26 cellular contexts compared by ENCODE assay signal in the genomic region with DNA sequence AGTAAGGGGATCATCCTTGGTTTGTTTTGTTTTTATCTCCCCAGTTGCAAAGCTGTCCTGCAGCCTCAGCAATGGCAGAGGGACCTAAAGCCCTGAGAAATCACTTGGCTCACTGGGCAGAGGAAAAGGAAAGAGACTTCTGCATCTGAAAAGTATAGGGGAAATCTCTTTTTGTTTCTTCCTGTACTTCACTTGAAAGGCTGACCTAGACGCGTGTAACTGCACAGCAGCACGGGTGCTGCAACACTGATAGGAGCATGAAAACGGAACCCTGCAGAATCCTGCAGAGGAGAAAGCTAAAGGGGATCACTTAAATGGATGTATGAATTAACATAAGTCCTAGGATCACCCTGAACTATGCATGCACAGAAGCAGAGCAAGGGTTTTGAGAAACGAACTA. TPM values are rescaled to one million over a fixed set of nuclear protein-coding genes. Genes with fewer than 3 reads are reported as not detected.
A peak's percentile ranks its signal among the peaks of the same experiment; 100 is the strongest.
DNase-seq lines count a peak whose midpoint lies in the region; ATAC-seq, FAIRE-seq and TF ChIP-seq lines count a peak whose summit lies in the region.
"Had no signal": no experiment of that assay in that cellular context is flagged by ENCODE, and none has a peak within 500 bp of the region (broad histone marks: within the 10 kb centered on the region; RNA-seq: fewer than 3 reads in every experiment).

No MANE protein-coding gene starts in this region.

- H3K36me3 Mint-ChIP-seq in stimulated activated memory B cell treated with anti-CD40 and anti-IgM and Interleukin-4, amounts not matched to agents 10 μg/mL and 1 μg/mL and 100 μg/mL, for 72 hours: no peaks in the 10 kb centered on the region
- H3K36me3 Mint-ChIP-seq: CD4-positive, alpha-beta memory T cell had no signal

- H2BK5ac ChIP-seq in H1 (ENCODE audit: low read depth, low read length): no peak overlapping the region

- H4K5ac ChIP-seq in H1 (ENCODE audit: insufficient read length, low read depth, low read length): no peak overlapping the region

- H3K4me3 ChIP-seq in BLaER1 treated with 17β-estradiol and CSF1 and Interleukin-3, amounts not matched to agents 10 nM and 100 nM: no peak overlapping the region
- H3K4me3 ChIP-seq in H1 (ENCODE audit: extremely low read depth in 1 of 4, insufficient read depth in 2 of 4, low read depth in 3 of 4, low read length in 4 of 4): no peak overlapping the region
- H3K4me3 ChIP-seq in thymus (ENCODE audit: low read length): no peak overlapping the region
- H3K4me3 ChIP-seq in colonic mucosa: no peak overlapping the region
- H3K4me3 ChIP-seq: GM12878, GM23248, HAP-1, MG63, SK-N-MC had no signal

- TF ChIP-seq POLR2A in H1 (IDR thresholded peaks at IDR 0.05; ENCODE audit: control extremely low read depth in 1 of 2, low read depth in 2 of 2, low read length in 2 of 2): no peak

- H3K27me3 Mint-ChIP-seq in stimulated activated memory B cell treated with anti-CD40 and anti-IgM and Interleukin-4, amounts not matched to agents 10 μg/mL and 1 μg/mL and 100 μg/mL, for 72 hours: peaks cover 54% of the 10 kb centered on the region

- no peak overlapping the region for H3K27ac ChIP-seq in BLaER1 treated with 17β-estradiol and CSF1 and Interleukin-3, amounts not matched to agents 10 nM and 100 nM
- H3K27ac ChIP-seq in H1 (ENCODE audit: low read depth, low read length) (no peak overlapping the region), thymus (ENCODE audit: low read depth) (peak overlapping the region; percentile 27), colonic mucosa (no peak overlapping the region)
- H3K27ac ChIP-seq: GM23248, SK-N-MC had no signal

- no peaks in the 10 kb centered on the region for H3K4me1 Mint-ChIP-seq in stimulated activated memory B cell treated with anti-CD40 and anti-IgM and Interleukin-4, amounts not matched to agents 10 μg/mL and 1 μg/mL and 100 μg/mL, for 72 hours

- intact Hi-C loops in colonic mucosa (cut with DNase I): loop anchor here (10.0 kb wide), 1 partner anchor 158 kb away; no protein-coding TSS in a partner anchor

- no peak overlapping the region for H3K27ac Mint-ChIP-seq in stimulated activated memory B cell treated with anti-CD40 and anti-IgM and Interleukin-4, amounts not matched to agents 10 μg/mL and 1 μg/mL and 100 μg/mL, for 72 hours
- H3K27ac Mint-ChIP-seq: CD4-positive, alpha-beta memory T cell; HFFc6 had no signal

- DNase-seq in H1 (ENCODE audit: low read depth in 1 of 2, low spot score in 2 of 2): no peak
- DNase-seq in mesenteric fat pad (ENCODE audit: low spot score): peak; percentile 18
- no peak for DNase-seq in colonic mucosa
- DNase-seq in stimulated activated CD4-positive, alpha-beta T cell treated with anti-CD3 and anti-CD28 coated beads, Interleukin-4, amount 100 ng/mL, for 1 hour: no peak
- DNase-seq: C1 segment of cervical spinal cord; CD4-positive, alpha-beta memory T cell; COR-L47; GDM1; GM23248; HFFc6; KG1; MG63; NCI-H2029; NCI-H2227 treated with DMSO at 0.1 percent for 48 hours; NCI-H510A; NCI-H69; SHP77 treated with DMSO at 0.1 percent for 48 hours had no signal

- H3K56ac ChIP-seq in H1 (replicated peaks; ENCODE audit: insufficient read length, low read depth, low read length): no peak overlapping the region

- no peak for ATAC-seq in stimulated activated memory B cell treated with anti-CD40 and anti-IgM and Interleukin-4, amounts not matched to agents 10 μg/mL and 1 μg/mL and 100 μg/mL, for 72 hours
- ATAC-seq: GM12878, Panc1 had no signal

- no peak overlapping the region for H3K4ac ChIP-seq in H1 (replicated peaks; ENCODE audit: insufficient read length, low read depth, low read length)

- WGBS in H1 (ENCODE audit: extremely low coverage in 1 of 2, insufficient coverage in 1 of 2, insufficient read length in 1 of 2, insufficient replicate concordance in 2 of 2, low coverage in 1 of 2, low lambda C conversion rate in 2 of 2, missing lambda C conversion rate in 1 of 2), 2 experiments: 90% methylated on average over 5 of the region's 5 CpGs; no CpG with 5 or more reads in 1 of the 2 experiments
- WGBS in thymus: 50% methylated on average over 5 of the region's 5 CpGs

- no peak overlapping the region for H3K23ac ChIP-seq in H1 (ENCODE audit: insufficient read length)

- H3K36me3 ChIP-seq in BLaER1 treated with 17β-estradiol and CSF1 and Interleukin-3, amounts not matched to agents 10 nM and 100 nM: no peaks in the 10 kb centered on the region
- no peaks in the 10 kb centered on the region for H3K36me3 ChIP-seq in H1 (ENCODE audit: control insufficient read depth in 2 of 4, insufficient read depth in 4 of 4, low read length in 3 of 4)
- no peaks in the 10 kb centered on the region for H3K36me3 ChIP-seq in thymus (ENCODE audit: control insufficient read depth, insufficient read depth)
- H3K36me3 ChIP-seq in colonic mucosa: no peaks in the 10 kb centered on the region
- H3K36me3 ChIP-seq: HAP-1, MG63 had no signal

- H2BK20ac ChIP-seq in H1 (ENCODE audit: low read length): no peak overlapping the region

- no peak overlapping the region for H3K14ac ChIP-seq in H1 (ENCODE audit: insufficient read length)

- CTCF ChIA-PET in H1 (lab: Charles Lee; ENCODE audit: partially characterized antibody): interaction anchor here (1.0 to 2.1 kb wide), 6 partner anchors 9 to 61 kb away, joined by 3 to 9 read pairs (median 4); no protein-coding TSS in a partner anchor

- no peak overlapping the region for H4K91ac ChIP-seq in H1 (replicated peaks; ENCODE audit: insufficient read length, low read length)

- H3K4me1 ChIP-seq in BLaER1 treated with 17β-estradiol and CSF1 and Interleukin-3, amounts not matched to agents 10 nM and 100 nM: peaks cover 0 to 20% (median 11%) of the 10 kb centered on the region in 10 experiments; a peak in 10 of 20 replicates
- H3K4me1 ChIP-seq in H1 (replicated peaks in 1 of 4; ENCODE audit: control insufficient read depth in 3 of 4, insufficient read depth in 4 of 4, low read length in 3 of 4) (no peaks in the 10 kb centered on the region; a peak in 3 of 7 replicates), thymus (ENCODE audit: control insufficient read depth, insufficient read depth, low read length) (no peaks in the 10 kb centered on the region), colonic mucosa (no peaks in the 10 kb centered on the region)
- H3K4me1 ChIP-seq: HAP-1 had no signal

- TF ChIP-seq CTCF in H1 (IDR thresholded peaks at IDR 0.05; ENCODE audit: control extremely low read depth in 1 of 3, insufficient read depth in 1 of 3, low read depth in 1 of 3, low read length in 3 of 3) (no peak), colonic mucosa (IDR thresholded peaks at IDR 0.05) (no peak)

- H3K27me3 ChIP-seq in BLaER1 treated with 17β-estradiol and CSF1 and Interleukin-3, amounts not matched to agents 10 nM and 100 nM: no peaks in the 10 kb centered on the region
- no peaks in the 10 kb centered on the region for H3K27me3 ChIP-seq in H1 (replicated peaks in 1 of 4; ENCODE audit: control insufficient read depth in 3 of 4, extremely low read depth in 1 of 4, insufficient read depth in 3 of 4, low read length in 3 of 4)
- no peaks in the 10 kb centered on the region for H3K27me3 ChIP-seq in thymus (ENCODE audit: control insufficient read depth, insufficient read depth)
- no peaks in the 10 kb centered on the region for H3K27me3 ChIP-seq in colonic mucosa

- no peak for FAIRE-seq in H1 (lab: Jason Lieb, UNC)
- FAIRE-seq: GM12878 had no signal

- no peaks in the 10 kb centered on the region for H3K9me3 Mint-ChIP-seq in stimulated activated memory B cell treated with anti-CD40 and anti-IgM and Interleukin-4, amounts not matched to agents 10 μg/mL and 1 μg/mL and 100 μg/mL, for 72 hours
- H3K9me3 Mint-ChIP-seq: HFFc6 had no signal

- H4K8ac ChIP-seq in H1 (ENCODE audit: extremely low read depth, insufficient read depth, low read length): no peak overlapping the region

- H4K20me1 ChIP-seq in BLaER1 treated with 17β-estradiol and CSF1 and Interleukin-3, amounts not matched to agents 10 nM and 100 nM: no peaks in the 10 kb centered on the region
- no peaks in the 10 kb centered on the region for H4K20me1 ChIP-seq in H1 (replicated peaks in 1 of 2; ENCODE audit: control insufficient read depth in 1 of 2, insufficient read depth in 2 of 2, low read length in 2 of 2)

- no peak for TF ChIP-seq RAD21 in H1 (IDR thresholded peaks at IDR 0.05 in 1 of 2, conservative IDR thresholded peaks at IDR 0.05 in 1 of 2; ENCODE audit: low read depth in 2 of 2, low read length in 2 of 2)

- no peak overlapping the region for H2BK12ac ChIP-seq in H1 (ENCODE audit: low read depth, low read length)

- no peak for TF ChIP-seq EP300 in H1 (IDR thresholded peaks at IDR 0.05; ENCODE audit: borderline replicate concordance in 1 of 2, low read depth in 2 of 2, low read length in 2 of 2)

- peaks cover 0 to 12% (median 2%) of the 10 kb centered on the region in 11 experiments; a peak in 12 of 22 replicates for H3K9me3 ChIP-seq in BLaER1 treated with 17β-estradiol and CSF1 and Interleukin-3, amounts not matched to agents 10 nM and 100 nM (replicated peaks in 1 of 11)
- H3K9me3 ChIP-seq in H1 (ENCODE audit: insufficient read depth in 2 of 2, low read depth in 1 of 2, low read length in 1 of 2) (no peaks in the 10 kb centered on the region), thymus (ENCODE audit: control insufficient read depth) (no peaks in the 10 kb centered on the region), colonic mucosa (no peaks in the 10 kb centered on the region)
- H3K9me3 ChIP-seq: HAP-1, MG63 had no signal

- H3K79me1 ChIP-seq in H1 (ENCODE audit: low read depth, low read length): no peaks in the 10 kb centered on the region

- H3K4me3 Mint-ChIP-seq in stimulated activated memory B cell treated with anti-CD40 and anti-IgM and Interleukin-4, amounts not matched to agents 10 μg/mL and 1 μg/mL and 100 μg/mL, for 72 hours: no peak overlapping the region
- H3K4me3 Mint-ChIP-seq: CD4-positive, alpha-beta memory T cell; HFFc6 had no signal

- H3K9ac ChIP-seq in BLaER1 treated with 17β-estradiol and CSF1 and Interleukin-3, amounts not matched to agents 10 nM and 100 nM: no peak overlapping the region
- H3K9ac ChIP-seq in H1 (replicated peaks in 1 of 4; ENCODE audit: extremely low read depth in 1 of 4, low read depth in 3 of 4, low read length in 3 of 4) (no peak overlapping the region), colonic mucosa (ENCODE audit: low read depth in 2 of 2, low read length in 2 of 2) (no peak overlapping the region)
- H3K9ac ChIP-seq: GM23248 had no signal

- H2AK5ac ChIP-seq in H1 (ENCODE audit: low read depth, low read length): no peak overlapping the region

- H2BK120ac ChIP-seq in H1 (replicated peaks; ENCODE audit: low read depth, low read length): no peak overlapping the region

- H3K79me2 ChIP-seq in H1 (ENCODE audit: control insufficient read depth in 1 of 2, insufficient read depth in 2 of 2, low read length in 2 of 2): no peaks in the 10 kb centered on the region

- no peak overlapping the region for H2BK15ac ChIP-seq in H1 (ENCODE audit: low read length)

- no peaks in the 10 kb centered on the region; the same call in 1 of the 2 replicates for H3K23me2 ChIP-seq in H1 (ENCODE audit: low read depth, low read length)

- no peak overlapping the region for H3K18ac ChIP-seq in H1 (ENCODE audit: extremely low read depth, low read length)

- peak overlapping the region in 6 of 11 experiments; percentile 12 to 55 (median 24); a peak in 9 of 22 replicates for H3K4me2 ChIP-seq in BLaER1 treated with 17β-estradiol and CSF1 and Interleukin-3, amounts not matched to agents 10 nM and 100 nM
- no peak overlapping the region for H3K4me2 ChIP-seq in H1 (ENCODE audit: insufficient read depth in 1 of 2, low read depth in 2 of 2, low read length in 2 of 2)

- H2AFZ ChIP-seq in H1 (ENCODE audit: low read length): 0 out of 2 replicates have a peak overlapping the region, but pooled peaks have one; percentile 56
- H2AFZ ChIP-seq: GM23248 had no signal

- POLR2A ChIA-PET in H1 (lab: Charles Lee; ENCODE audit: partially characterized antibody): no interaction called here

RNA-seq across cellular contexts. Expression of a gene that starts 2.0 kb away (rescaled TPM):
- 0.33 and 0.34 TPM in 2 replicates for total RNA-seq in H1 (2021; fragmentation: NEBNext Ultra II Directional; extraction: Animal tissue kit (Norgen Biotek cat#: 25700))
- polyA plus RNA-seq in H1 (2011; rRNA removed) (0.03 and 0.09 TPM in 2 replicates), thymus (0.05 TPM)
- polyA plus RNA-seq in H1 (2011; cell fraction: cytosol; rRNA removed): 0.17 TPM
- polyA plus RNA-seq in H1 (2011; cell fraction: nucleus; rRNA removed): 0.09 TPM
- 0.07 to 0.18 TPM (median 0.10 TPM) in 3 of 4 replicates, not detected in the other for polyA plus RNA-seq in H1 (2012, experiment 1 of 2)
- polyA plus RNA-seq in H1 (2012, experiment 2 of 2): not detected
- 0.08 TPM for polyA plus RNA-seq in H1 (2013, experiment 1 of 2)
- 0.11 TPM for polyA plus RNA-seq in H1 (2013, experiment 2 of 2)
- 0.32 TPM in 1 of 2 replicates, not detected in the other for polyA minus RNA-seq in H1 (2011; rRNA and poly(A)+ RNA removed)
- not detected for polyA minus RNA-seq in H1 (2011; cell fraction: cytosol; rRNA and poly(A)+ RNA removed)
- polyA minus RNA-seq in H1 (2011; cell fraction: nucleus; rRNA and poly(A)+ RNA removed): 0.20 TPM
- total RNA-seq in mesenteric fat pad (not detected), colonic mucosa (not detected)
- total RNA-seq: A172; CD4-positive, alpha-beta memory T cell; GM23248; HFFc6; IMR-90 had no signal
- polyA plus RNA-seq: CD4-positive, alpha-beta memory T cell; GM12878; GM23248; IMR-90 had no signal

RNA-seq across cellular contexts. Expression of a gene that starts 29.5 kb away (rescaled TPM):
- total RNA-seq in H1 (2021; fragmentation: NEBNext Ultra II Directional; extraction: Animal tissue kit (Norgen Biotek cat#: 25700)): 5.2 and 5.4 TPM in 2 replicates
- 2.8 and 4.6 TPM in 2 replicates for polyA plus RNA-seq in H1 (2011; rRNA removed)
- polyA plus RNA-seq in H1 (2011; cell fraction: cytosol; rRNA removed): 3.4 TPM
- polyA plus RNA-seq in H1 (2011; cell fraction: nucleus; rRNA removed): 9.2 TPM
- polyA plus RNA-seq in H1 (2012, experiment 1 of 2): 3.1 to 3.7 TPM (median 3.3 TPM) in 4 replicates
- polyA plus RNA-seq in H1 (2012, experiment 2 of 2): 5.7 TPM
- 2.5 TPM for polyA plus RNA-seq in H1 (2013, experiment 1 of 2)
- 2.6 TPM for polyA plus RNA-seq in H1 (2013, experiment 2 of 2)
- polyA minus RNA-seq in H1 (2011; rRNA and poly(A)+ RNA removed): 9.8 and 10.5 TPM in 2 replicates
- polyA minus RNA-seq in H1 (2011; cell fraction: cytosol; rRNA and poly(A)+ RNA removed): 4.8 TPM
- polyA minus RNA-seq in H1 (2011; cell fraction: nucleus; rRNA and poly(A)+ RNA removed): 9.7 TPM
- total RNA-seq in mesenteric fat pad: 0.16 TPM
- polyA plus RNA-seq in thymus: 0.71 TPM
- 1 to 10 TPM; 3.3 to 3.9 TPM for total RNA-seq in colonic mucosa
- total RNA-seq: A172, GM12878, GM23248, HFFc6, IMR-90 had no signal
- polyA plus RNA-seq: GM12878, GM23248, IMR-90 had no signal

Comparison
In these comparisons a context has a peak if more than half of its experiments do, and no peak if none do; other contexts are left out.
1. H3K4me2 ChIP-seq: peak in BLaER1 treated with 17β-estradiol and CSF1 and Interleukin-3, amounts not matched to agents 10 nM and 100 nM (6 of 11); none in H1 (0 of 2).